ENCODE assay signal across 24 cellular contexts in the genomic region with DNA sequence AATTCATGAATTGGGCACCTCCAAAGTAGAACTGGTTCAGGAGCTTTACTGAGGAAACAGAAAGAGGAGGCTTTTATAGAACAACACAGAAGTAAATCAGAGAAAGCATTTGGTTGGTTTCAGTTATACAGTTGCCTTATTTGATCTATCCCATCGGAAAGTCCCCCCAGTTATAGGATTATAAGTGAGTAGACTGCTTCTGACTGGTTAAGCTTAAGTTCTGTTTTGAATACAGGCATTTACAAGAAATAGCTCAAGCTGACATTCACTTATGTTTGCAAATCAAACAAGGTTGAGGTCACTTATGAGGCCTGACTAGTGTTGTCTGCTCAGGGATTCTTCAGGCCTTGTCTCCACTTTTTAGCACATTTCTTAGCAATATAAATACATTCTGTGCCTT.
"Had no signal": no experiment of that assay in that cellular context is flagged by ENCODE, and none has a peak within 500 bp of the region (broad histone marks: within the 10 kb centered on the region; RNA-seq: fewer than 3 reads in every experiment).

No MANE protein-coding gene starts in this region.

- H3K9me3 ChIP-seq: Peyer's patch, SJSA1 had no signal

- FAIRE-seq: bronchial epithelial cell had no signal

- H3K4me3 Mint-ChIP-seq: activated CD4-positive, alpha-beta memory T cell treated with anti-CD3 and anti-CD28 coated beads for 36 hours; activated CD4-positive, alpha-beta T cell treated with anti-CD3 and anti-CD28 coated beads, Interleukin-2, amount 10 ng/mL, durations not matched to agents 24 days and 14 days; activated naive CD4-positive, alpha-beta T cell treated with anti-CD3 and anti-CD28 coated beads, Interleukin-2, amount 50 U/mL, for 24 hours; activated T-cell treated with anti-CD3 and anti-CD28 coated beads, Interleukin-2, amount 50 U/mL, for 4 hours; T-helper 2 cell treated with Interferon-gamma antibody and Interleukin-4, amounts not matched to agents 5 μg/mL and 100 μg/mL, for 36 hours had no signal

- H3K4me3 ChIP-seq: Peyer's patch, SJSA1 had no signal

- H3K36me3 Mint-ChIP-seq: activated CD4-positive, alpha-beta memory T cell treated with anti-CD3 and anti-CD28 coated beads for 36 hours; activated naive CD4-positive, alpha-beta T cell treated with anti-CD3 and anti-CD28 coated beads, Interleukin-2, amount 50 U/mL, for 24 hours had no signal

- H3K27me3 Mint-ChIP-seq: activated CD4-positive, alpha-beta memory T cell treated with anti-CD3 and anti-CD28 coated beads for 36 hours; activated CD4-positive, alpha-beta T cell treated with anti-CD3 and anti-CD28 coated beads, Interleukin-2, amount 10 ng/mL, durations not matched to agents 24 days and 14 days; activated naive CD4-positive, alpha-beta T cell treated with anti-CD3 and anti-CD28 coated beads, Interleukin-2, amount 50 U/mL, for 24 hours had no signal

- H3K27ac Mint-ChIP-seq: activated CD4-positive, alpha-beta memory T cell treated with anti-CD3 and anti-CD28 coated beads for 36 hours; activated CD4-positive, alpha-beta T cell treated with anti-CD3 and anti-CD28 coated beads, Interleukin-2, amount 10 ng/mL, durations not matched to agents 24 days and 14 days; activated naive CD4-positive, alpha-beta T cell treated with anti-CD3 and anti-CD28 coated beads, Interleukin-2, amount 50 U/mL, for 24 hours; activated T-helper 2 cell treated with anti-CD3 and anti-CD28 coated beads, Interferon-gamma antibody, Interleukin-2, Interleukin-4, amounts not matched to agents 10 μg/mL and 5 μg/mL and 100 μg/mL, durations not matched to agents 14 hours and 24 hours and 36 hours; T-helper 2 cell treated with Interferon-gamma antibody and Interleukin-4, amounts not matched to agents 5 μg/mL and 100 μg/mL, for 36 hours had no signal

- ATAC-seq: activated T-cell treated with anti-CD3 and anti-CD28 coated beads, Interleukin-2, amount 50 U/mL, for 4 hours; SK-N-SH treated with all-trans-retinoic acid at 6 μM for 48 hours had no signal

- H3K4me1 Mint-ChIP-seq: activated CD4-positive, alpha-beta T cell treated with anti-CD3 and anti-CD28 coated beads, Interleukin-2, amount 10 ng/mL, durations not matched to agents 24 days and 14 days; activated naive CD4-positive, alpha-beta T cell treated with anti-CD3 and anti-CD28 coated beads, Interleukin-2, amount 50 U/mL, for 24 hours had no signal

- DNase-seq: activated CD4-positive, alpha-beta memory T cell treated with anti-CD3 and anti-CD28 coated beads for 36 hours; activated CD4-positive, alpha-beta T cell treated with anti-CD3 and anti-CD28 coated beads, Interleukin-2, amount 10 ng/mL, durations not matched to agents 24 days and 14 days; activated CD4-positive, CD25-positive, alpha-beta regulatory T cell treated with anti-CD3 and anti-CD28 coated beads, Interleukin-2, amount 50 U/mL, for 72 hours; activated CD8-positive, alpha-beta memory T cell treated with anti-CD3 and anti-CD28 coated beads for 24 hours; activated gamma-delta T cell treated with Interleukin-2 at 50 U/mL for 16 hours; activated T-cell treated with anti-CD3 and anti-CD28 coated beads, Interleukin-2, amount 50 U/mL, for 4 hours; aorta; central memory CD4-positive, alpha-beta T cell; NCI-H1105; NCI-H1436 treated with DMSO at 0.1 percent for 48 hours; NCI-H187 treated with DMSO at 0.1 percent for 48 hours; NCI-H2081 treated with DMSO at 0.1 percent for 48 hours; NCI-H446; NCI-H524; Peyer's patch; SHP77; SW 1271 had no signal

- H3K4me1 ChIP-seq: Peyer's patch, SJSA1 had no signal

- H3K27me3 ChIP-seq: Peyer's patch, SJSA1 had no signal

- H3K9me3 Mint-ChIP-seq: activated CD4-positive, alpha-beta memory T cell treated with anti-CD3 and anti-CD28 coated beads for 36 hours; activated CD4-positive, alpha-beta T cell treated with anti-CD3 and anti-CD28 coated beads, Interleukin-2, amount 10 ng/mL, durations not matched to agents 24 days and 14 days; activated T-cell treated with anti-CD3 and anti-CD28 coated beads, Interleukin-2, amount 50 U/mL, for 4 hours had no signal

- H3K4me2 ChIP-seq: KMS-11 had no signal

- H3K27ac ChIP-seq: KMS-11, Peyer's patch, SJSA1 had no signal

- H3K9ac ChIP-seq: KMS-11 had no signal

- H3K36me3 ChIP-seq: Peyer's patch, SJSA1 had no signal
